ENCODE assay signal across 18 cellular contexts in the genomic region with DNA sequence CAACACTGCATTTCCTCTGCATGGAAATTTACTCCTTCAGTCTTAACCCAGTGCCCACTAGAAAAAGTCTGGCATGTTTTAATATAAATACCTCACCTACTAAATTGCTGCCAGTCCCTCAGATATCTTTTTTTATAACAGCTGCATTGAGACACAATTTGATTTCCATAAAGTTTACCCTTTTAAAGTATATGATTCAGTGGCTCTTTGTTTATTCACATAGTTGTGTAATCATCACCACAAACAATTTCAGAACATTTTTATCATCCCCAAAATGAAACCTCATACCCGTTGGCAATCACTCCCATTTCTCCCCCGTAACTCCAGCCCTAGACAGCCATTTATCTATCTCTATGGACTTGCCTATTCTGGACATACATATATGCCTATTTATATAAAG. TPM values are rescaled to one million over a fixed set of nuclear protein-coding genes. Genes with fewer than 3 reads are reported as not detected.
DNase-seq lines count a peak whose midpoint lies in the region; ATAC-seq, FAIRE-seq and TF ChIP-seq lines count a peak whose summit lies in the region.
"Had no signal": no experiment of that assay in that cellular context is flagged by ENCODE, and none has a peak within 500 bp of the region (broad histone marks: within the 10 kb centered on the region; RNA-seq: fewer than 3 reads in every experiment).

No MANE protein-coding gene starts in this region.

- H3K27ac Mint-ChIP-seq in immature natural killer cell = no peak overlapping the region
- H3K27ac Mint-ChIP-seq: CD4-positive, alpha-beta memory T cell had no signal

- FAIRE-seq in HepG2 (lab: Jason Lieb, UNC) (no peak), D721Med (lab: Jason Lieb, UNC) (no peak)

- H3K4me1 ChIP-seq in HepG2 (ENCODE audit: insufficient read depth, low read length) (no peaks in the 10 kb centered on the region), right lobe of liver (no peaks in the 10 kb centered on the region), ascending aorta (peaks cover 0 to 20% of the 10 kb centered on the region in 2 donors), aorta (ENCODE audit: control insufficient read depth in 1 of 2, insufficient read depth in 2 of 2, low read length in 2 of 2) (peaks cover 0 to 5% of the 10 kb centered on the region in 2 donors)

- no TSS peak for BruUV-seq in HepG2 (replicated peaks; lab: Mats Ljungman, UMichigan)

- CTCF ChIA-PET in HepG2 (lab: Yijun Ruan, JAX; ENCODE audit: low intra/inter-chr PET ratio, low total read pairs) = no interaction called here

- TF ChIP-seq EP300 in HepG2 (IDR thresholded peaks at IDR 0.05; ENCODE audit: low read depth in 2 of 2, low read length in 2 of 2) (no peak), HepG2 (CRISPR knock-in tag; IDR thresholded peaks at IDR 0.05; ENCODE audit: borderline replicate concordance) (no peak)

- in situ Hi-C loops in HepG2 (cut with HindIII; ENCODE audit: extremely low pct_ligation_motif_present, low pct_unique_long_range_greater_than_20kb) = no loop called here

- H3K27ac ChIP-seq in HepG2 (ENCODE audit: extremely low read length, insufficient read depth, low read length) = no peak overlapping the region
- no peak overlapping the region for H3K27ac ChIP-seq in right lobe of liver
- H3K27ac ChIP-seq in ascending aorta = peak overlapping the region; percentile 40 to 75
- H3K27ac ChIP-seq in aorta (ENCODE audit: low read depth in 1 of 2, low read length in 2 of 2) = no peak overlapping the region

- WGBS in HepG2 (ENCODE audit: low lambda C conversion rate) = 45% methylated on average over 2 of the region's 2 CpGs
- 49% methylated on average over 2 of the region's 2 CpGs for WGBS in right lobe of liver (ENCODE audit: insufficient coverage, low coverage, low lambda C conversion rate, missing lambda C conversion rate)
- WGBS in aorta, 2 donors = 7 to 9% methylated on average over 2 of the region's 2 CpGs

- H3K9me3 ChIP-seq in HepG2 (ENCODE audit: low read length) = no peaks in the 10 kb centered on the region
- H3K9me3 ChIP-seq in right lobe of liver = no peaks in the 10 kb centered on the region
- H3K9me3 ChIP-seq in ascending aorta = peaks cover 0 to 8% of the 10 kb centered on the region in 2 donors
- no peaks in the 10 kb centered on the region for H3K9me3 ChIP-seq in aorta (ENCODE audit: control insufficient read depth, low read length)

- no peaks in the 10 kb centered on the region for H3K4me1 Mint-ChIP-seq in immature natural killer cell
- H3K4me1 Mint-ChIP-seq: CD4-positive, alpha-beta memory T cell had no signal

- no peak for TF ChIP-seq CTCF in HepG2 (CRISPR knock-in tag; IDR thresholded peaks at IDR 0.05)
- TF ChIP-seq CTCF in right lobe of liver (IDR thresholded peaks at IDR 0.05) = no peak
- TF ChIP-seq CTCF in ascending aorta (IDR thresholded peaks at IDR 0.05) = no peak
- TF ChIP-seq CTCF in D721Med (IDR thresholded peaks at IDR 0.05; ENCODE audit: insufficient read depth, missing control alignments) = no peak

- peaks cover 0 to 8% (median 5%) of the 10 kb centered on the region in 6 donors for H3K9me3 Mint-ChIP-seq in immature natural killer cell

- intact Hi-C loops in HepG2 (cut with micrococcal nuclease; ENCODE audit: unreplicated experiment) (loop anchor here (5.0 kb wide), 1 partner anchor 121 kb away; no protein-coding TSS in a partner anchor), right lobe of liver (cut with DNase I) (no loop called here), ascending aorta (cut with DNase I) (no loop called here), aorta (cut with DNase I) (no loop called here)

- TF ChIP-seq POLR2A in HepG2 (IDR thresholded peaks at IDR 0.05; ENCODE audit: insufficient read depth in 1 of 2, low read depth in 2 of 2, low read length in 2 of 2) = no peak
- no peak for TF ChIP-seq POLR2A in right lobe of liver (IDR thresholded peaks at IDR 0.05)

- DNase-seq in HepG2 (ENCODE audit: low spot score) (no peak), right lobe of liver (no peak), ascending aorta (ENCODE audit: low spot score in 2 of 2) (no peak), foreskin melanocyte (peak; percentile 57), D721Med (ENCODE audit: insufficient read length, low spot score) (no peak), SIG-M5 treated with dmso at 0.1 percent for 504 hours (lab: John Stamatoyannopoulos, UW; ENCODE audit: unreplicated experiment) (no peak), aorta (no peak), immature natural killer cell (no peak)
- DNase-seq: Calu3; CD4-positive, alpha-beta memory T cell; H7; KG1; MG63; NCI-H1092; NCI-H1694; NCI-H2107; NCI-H345; NCI-H526 treated with DMSO at 0.1 percent for 48 hours had no signal

- no peak overlapping the region for H2AFZ ChIP-seq in HepG2 (ENCODE audit: low read length)

- H3K27me3 ChIP-seq in HepG2 (ENCODE audit: control insufficient read depth in 1 of 2, insufficient read depth in 2 of 2, low read length in 2 of 2) (no peaks in the 10 kb centered on the region), right lobe of liver (no peaks in the 10 kb centered on the region), ascending aorta (no peaks in the 10 kb centered on the region), aorta (ENCODE audit: control insufficient read depth in 1 of 2, insufficient read depth in 2 of 2, low read length in 1 of 2) (no peaks in the 10 kb centered on the region)
- H3K27me3 ChIP-seq: MG63 had no signal

- H3K36me3 Mint-ChIP-seq in immature natural killer cell = no peaks in the 10 kb centered on the region
- H3K36me3 Mint-ChIP-seq: CD4-positive, alpha-beta memory T cell had no signal

- POLR2A ChIA-PET in HepG2 (lab: Yijun Ruan, JAX) = no interaction called here

- no peak overlapping the region for H3K4me3 Mint-ChIP-seq in immature natural killer cell
- H3K4me3 Mint-ChIP-seq: CD4-positive, alpha-beta memory T cell had no signal

- H3K4me2 ChIP-seq in HepG2 (ENCODE audit: low read depth, low read length) = no peak overlapping the region

- TF ChIP-seq RAD21 in HepG2 (CRISPR knock-in tag; IDR thresholded peaks at IDR 0.05) = no peak

- ATAC-seq in HepG2 (no peak), right lobe of liver (no peak), aorta (ENCODE audit: low FRiP score) (no peak)

- H3K36me3 ChIP-seq in HepG2 (replicated peaks in 1 of 2; ENCODE audit: control insufficient read depth in 1 of 2, insufficient read depth in 2 of 2, low read length in 2 of 2) (no peaks in the 10 kb centered on the region), right lobe of liver (no peaks in the 10 kb centered on the region), ascending aorta (no peaks in the 10 kb centered on the region), aorta (ENCODE audit: control insufficient read depth in 1 of 2, insufficient read depth in 2 of 2, low read length in 1 of 2) (no peaks in the 10 kb centered on the region)
- H3K36me3 ChIP-seq: MG63 had no signal

- no peaks in the 10 kb centered on the region for H3K27me3 Mint-ChIP-seq in immature natural killer cell (ENCODE audit: low read depth in 3 of 3)
- H3K27me3 Mint-ChIP-seq: CD4-positive, alpha-beta memory T cell had no signal

- no peak overlapping the region for H3K4me3 ChIP-seq in HepG2 (replicated peaks in 1 of 3; ENCODE audit: insufficient read depth in 1 of 3, low read depth in 2 of 3, low read length in 3 of 3)
- no peak overlapping the region for H3K4me3 ChIP-seq in right lobe of liver
- H3K4me3 ChIP-seq in ascending aorta = peak overlapping the region in 1 of 2 donors; percentile 6
- H3K4me3 ChIP-seq in aorta (ENCODE audit: low read length in 2 of 2) = no peak overlapping the region
- H3K4me3 ChIP-seq: MG63 had no signal

- no peak overlapping the region for H3K9ac ChIP-seq in HepG2 (ENCODE audit: insufficient read depth, low read depth, low read length)

- no peaks in the 10 kb centered on the region for H4K20me1 ChIP-seq in HepG2 (ENCODE audit: insufficient read depth, low read length)

- no peaks in the 10 kb centered on the region for H3K79me2 ChIP-seq in HepG2 (ENCODE audit: insufficient read depth, low read length)

TF ChIP-seq in HepG2, 621 proteins besides CTCF, POLR2A, EP300 and RAD21 (continues in another document):
- 0 out of 2 replicates have a peak, but pooled peaks have one; percentile 2 for TF ChIP-seq CEBPB (IDR thresholded peaks at IDR 0.05; ENCODE audit: borderline replicate concordance, low read depth, low read length)

RNA-seq across cellular contexts. Expression of a gene that starts 17.0 kb away (rescaled TPM):
- total RNA-seq in HepG2 (2016; rRNA removed; fragmentation: Illumina TruSeq; extraction: Trizol) (0.04 TPM in 1 of 2 replicates, not detected in the other), right lobe of liver (under 1 TPM; 0.14 to 0.93 (median 0.59) TPM), ascending aorta (42.5 TPM), aorta (100 to 1,000 TPM in 1 of 2 donors, 10 to 100 TPM in 1; 71.4 to 122 TPM)
- not detected in 2 replicates for total RNA-seq in HepG2 (2016; cell fraction: cytosol; rRNA removed; fragmentation: Illumina TruSeq; extraction: Trizol; ENCODE audit: low read depth)
- total RNA-seq in HepG2 (2016; cell fraction: insoluble cytoplasmic fraction; rRNA removed; fragmentation: Illumina TruSeq; extraction: Trizol) = 0.04 TPM in 1 of 2 replicates, not detected in the other
- 0.03 TPM in 1 of 2 replicates, not detected in the other for total RNA-seq in HepG2 (2016; cell fraction: membrane; rRNA removed; fragmentation: Illumina TruSeq; extraction: Trizol)
- total RNA-seq in HepG2 (2016; cell fraction: nucleus; rRNA removed; fragmentation: Illumina TruSeq; extraction: Trizol) = 0.16 and 0.25 TPM in 2 replicates
- polyA plus RNA-seq in HepG2 (2011; rRNA removed) (0.86 and 1.2 TPM in 2 replicates), aorta (100 to 1,000 TPM in 1 of 2 donors, 10 to 100 TPM in 1; 47.9 to 277 TPM), immature natural killer cell (not detected)
- polyA plus RNA-seq in HepG2 (2011; cell fraction: cytosol; rRNA removed) = 0.67 and 0.68 TPM in 2 replicates
- polyA plus RNA-seq in HepG2 (2011; cell fraction: nucleus; rRNA removed) = 0.74 and 0.85 TPM in 2 replicates
- polyA plus RNA-seq in HepG2 (2012) = 1.0 and 1.8 TPM in 2 replicates
- polyA plus RNA-seq in HepG2 (2016; cell fraction: cytosol; fragmentation: Illumina TruSeq; extraction: Trizol; ENCODE audit: low read depth) = 0.03 and 0.09 TPM in 2 replicates
- polyA plus RNA-seq in HepG2 (2016; cell fraction: insoluble cytoplasmic fraction; fragmentation: Illumina TruSeq; extraction: Trizol; ENCODE audit: low read depth) = 0.07 and 0.08 TPM in 2 replicates
- polyA plus RNA-seq in HepG2 (2016; cell fraction: membrane; fragmentation: Illumina TruSeq; extraction: Trizol; ENCODE audit: low read depth) = not detected in 2 replicates
- 0.14 and 0.28 TPM in 2 replicates for polyA plus RNA-seq in HepG2 (2016; cell fraction: nucleus; fragmentation: Illumina TruSeq; extraction: Trizol; ENCODE audit: insufficient read depth, low read depth)
- 1.2 TPM in 1 of 2 replicates, not detected in the other for polyA minus RNA-seq in HepG2 (2011; rRNA and poly(A)+ RNA removed; ENCODE audit: low replicate concordance)
- polyA minus RNA-seq in HepG2 (2011; cell fraction: cytosol; rRNA and poly(A)+ RNA removed) = 0.53 and 0.69 TPM in 2 replicates
- 1.4 and 1.6 TPM in 2 replicates for polyA minus RNA-seq in HepG2 (2011; cell fraction: nucleus; rRNA and poly(A)+ RNA removed)
- total RNA-seq: CD4-positive, alpha-beta memory T cell had no signal

Comparison
In these comparisons a context has a peak if more than half of its experiments do, and no peak if none do; other contexts are left out.
1. H3K27ac ChIP-seq: peak in ascending aorta (2 of 2); none in HepG2 (single experiment), right lobe of liver (0 of 3) and aorta (0 of 2).
2. RNA of a gene that starts 17.0 kb away (total RNA-seq): 71.4 to 122 TPM in aorta and 42.5 TPM in ascending aorta (single experiment); 0.14 to 0.93 TPM in right lobe of liver and 0.03 to 0.25 TPM in HepG2; every median in the first group is over 10 times any median in the second.